18 cellular contexts compared by ENCODE assay signal in genomic region chr19:27740396-27740795, GRCh38.
DNase-seq lines count a peak whose midpoint lies in the region; ATAC-seq and FAIRE-seq lines count a peak whose summit lies in the region.
"Had no signal": no experiment of that assay in that cellular context is flagged by ENCODE, and none has a peak within 500 bp of the region (broad histone marks: within the 10 kb centered on the region; RNA-seq: fewer than 3 reads in every experiment).

No MANE protein-coding gene starts in this region.

- H3K27ac ChIP-seq in SJSA1, result peak overlapping the region; percentile 85
- H3K27ac ChIP-seq: 22Rv1, BLaER1, PC-9 had no signal

- peaks cover 8% of the 10 kb centered on the region for H3K9me3 Mint-ChIP-seq in activated CD8-positive, alpha-beta memory T cell treated with anti-CD3 and anti-CD28 coated beads, Interleukin-2, amount 10 ng/mL, durations not matched to agents 7 days and 5 days (ENCODE audit: low read depth)

- H3K4me1 Mint-ChIP-seq in activated CD8-positive, alpha-beta memory T cell treated with anti-CD3 and anti-CD28 coated beads, Interleukin-2, amount 10 ng/mL, durations not matched to agents 7 days and 5 days, result no peaks in the 10 kb centered on the region
- H3K4me1 Mint-ChIP-seq: CD8-positive, alpha-beta memory T cell had no signal

- peak; percentile 13 for DNase-seq in activated CD8-positive, alpha-beta memory T cell treated with anti-CD3 and anti-CD28 coated beads for 24 hours
- DNase-seq in activated CD8-positive, alpha-beta memory T cell treated with anti-CD3 and anti-CD28 coated beads, Interleukin-2, amount 10 ng/mL, durations not matched to agents 7 days and 5 days, result no peak
- DNase-seq in SJSA1 (ENCODE audit: low read depth in 1 of 2, low spot score in 2 of 2) (peak; percentile 69 to 80), mucosa of gallbladder (ENCODE audit: low spot score) (peak; percentile 6), urothelium cell line (ENCODE audit: low spot score) (peak; percentile 4), SKM-1 treated with dmso at 0.1 percent for 144 hours (lab: John Stamatoyannopoulos, UW; ENCODE audit: unreplicated experiment) (no peak)
- DNase-seq: CD8-positive, alpha-beta memory T cell; Karpas-422; NCI-H1105 treated with DMSO at 0.1 percent for 48 hours; NCI-H187; NCI-H748 treated with DMSO at 0.1 percent for 48 hours; PC-9; SHP77 had no signal

- no peak overlapping the region for H3K4me3 Mint-ChIP-seq in activated CD8-positive, alpha-beta memory T cell treated with anti-CD3 and anti-CD28 coated beads, Interleukin-2, amount 10 ng/mL, durations not matched to agents 7 days and 5 days
- H3K4me3 Mint-ChIP-seq: CD8-positive, alpha-beta memory T cell had no signal

- no peaks in the 10 kb centered on the region for H3K36me3 ChIP-seq in SJSA1

- H3K27me3 ChIP-seq in SJSA1 (replicated peaks), result no peaks in the 10 kb centered on the region
- H3K27me3 ChIP-seq: BLaER1 had no signal

- FAIRE-seq in urothelium cell line (lab: Jason Lieb, UNC), result no peak
- FAIRE-seq: H1 had no signal

- peaks cover 30% of the 10 kb centered on the region for H3K4me1 ChIP-seq in SJSA1 (replicated peaks)
- H3K4me1 ChIP-seq: BLaER1 had no signal

- no peak for ATAC-seq in activated CD8-positive, alpha-beta memory T cell treated with anti-CD3 and anti-CD28 coated beads, Interleukin-2, amount 10 ng/mL, durations not matched to agents 7 days and 5 days
- ATAC-seq in HG03175 (IDR thresholded peaks at IDR 0.05; ENCODE audit: unreplicated experiment) (no peak), HG03280 (IDR thresholded peaks at IDR 0.05; ENCODE audit: unreplicated experiment) (no peak)

- no peak overlapping the region for H3K27ac Mint-ChIP-seq in activated CD8-positive, alpha-beta memory T cell treated with anti-CD3 and anti-CD28 coated beads, Interleukin-2, amount 10 ng/mL, durations not matched to agents 7 days and 5 days
- H3K27ac Mint-ChIP-seq: CD8-positive, alpha-beta memory T cell had no signal

- CTCF ChIA-PET in activated CD8-positive, alpha-beta memory T cell treated with anti-CD3 and anti-CD28 coated beads, Interleukin-2, amount 10 ng/mL, durations not matched to agents 7 days and 5 days (lab: Charles Lee), result no interaction called here

- peaks cover 1% of the 10 kb centered on the region for H3K36me3 Mint-ChIP-seq in activated CD8-positive, alpha-beta memory T cell treated with anti-CD3 and anti-CD28 coated beads, Interleukin-2, amount 10 ng/mL, durations not matched to agents 7 days and 5 days

- no peak overlapping the region for H3K4me3 ChIP-seq in SJSA1
- H3K4me3 ChIP-seq: BLaER1, PC-9 had no signal

- peaks cover 9% of the 10 kb centered on the region; the same call in 1 of the 2 replicates for H3K9me3 ChIP-seq in SJSA1 (replicated peaks)

- H3K27me3 Mint-ChIP-seq in activated CD8-positive, alpha-beta memory T cell treated with anti-CD3 and anti-CD28 coated beads, Interleukin-2, amount 10 ng/mL, durations not matched to agents 7 days and 5 days, result no peaks in the 10 kb centered on the region

Comparison
In these comparisons a context has a peak if more than half of its experiments do, and no peak if none do; other contexts are left out.
1. DNase-seq: peak in activated CD8-positive, alpha-beta memory T cell treated with anti-CD3 and anti-CD28 coated beads for 24 hours (single experiment), SJSA1 (2 of 2), mucosa of gallbladder (single experiment) and urothelium cell line (single experiment); none in activated CD8-positive, alpha-beta memory T cell treated with anti-CD3 and anti-CD28 coated beads, Interleukin-2, amount 10 ng/mL, durations not matched to agents 7 days and 5 days (single experiment) and SKM-1 treated with dmso at 0.1 percent for 144 hours (single experiment).